Comparison of ENCODE assay signal across 31 cellular contexts in the genomic region with DNA sequence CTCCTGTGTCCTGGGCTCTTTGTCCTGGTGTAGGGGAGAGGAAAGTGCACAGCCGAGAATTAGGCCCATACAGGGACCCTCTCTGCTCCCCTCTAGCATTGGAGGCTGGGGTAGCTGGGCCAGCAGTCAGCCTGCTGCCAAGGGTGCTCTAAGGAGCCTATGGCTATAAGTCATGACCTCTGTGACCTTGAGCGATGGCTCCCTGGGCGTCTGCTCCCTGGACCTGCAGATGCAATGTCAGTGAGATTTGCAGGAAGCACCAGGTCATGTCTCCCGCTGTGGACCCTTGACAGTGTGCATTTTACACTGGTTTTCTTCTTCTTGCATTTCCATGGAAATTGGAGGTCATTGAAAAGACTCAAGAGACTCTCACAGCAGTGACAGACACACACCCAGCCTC.
"Had no signal": no experiment of that assay in that cellular context is flagged by ENCODE, and none has a peak within 500 bp of the region (broad histone marks: within the 10 kb centered on the region; RNA-seq: fewer than 3 reads in every experiment).

No MANE protein-coding gene starts in this region.

- H3K4me3 ChIP-seq: ascending aorta, cardiac muscle cell had no signal

- H3K36me3 ChIP-seq: ascending aorta, cardiac muscle cell had no signal

- FAIRE-seq: bronchial epithelial cell, TTC549 had no signal

- ATAC-seq: activated CD8-positive, alpha-beta memory T cell treated with anti-CD3 and anti-CD28 coated beads, Interleukin-2, amount 10 ng/mL, durations not matched to agents 7 days and 5 days; activated CD8-positive, alpha-beta T cell treated with anti-CD3 and anti-CD28 coated beads, Interleukin-2, amount 10 ng/mL, durations not matched to agents 7 days and 5 days; activated naive CD8-positive, alpha-beta T cell treated with anti-CD3 and anti-CD28 coated beads, Interleukin-2, amount 50 U/mL, for 24 hours; T-cell; T-helper 17 cell had no signal

- H3K27ac ChIP-seq: ascending aorta, cardiac muscle cell, VCaP had no signal

- DNase-seq: activated B cell treated with CpG ODN at 0.5 μM for 24 hours; activated CD4-positive, alpha-beta memory T cell treated with anti-CD3 and anti-CD28 coated beads for 36 hours; activated CD4-positive, alpha-beta T cell treated with anti-CD3 and anti-CD28 coated beads for 4 hours; activated CD4-positive, alpha-beta T cell treated with anti-CD3 and anti-CD28 coated beads, Interleukin-2, amount 10 ng/mL, durations not matched to agents 24 days and 14 days; activated CD4-positive, alpha-beta T cell treated with anti-CD3 and anti-CD28 coated beads, Interleukin-2, amount 50 U/mL, for 1 hour; activated CD4-positive, alpha-beta T cell treated with anti-CD3 and anti-CD28 coated beads, Interleukin-2, amount 50 U/mL, for 4 hours; activated CD4-positive, CD25-positive, alpha-beta regulatory T cell treated with anti-CD3 and anti-CD28 coated beads, Interleukin-2, amount 50 U/mL, for 72 hours; activated CD8-positive, alpha-beta memory T cell treated with anti-CD3 and anti-CD28 coated beads for 24 hours; activated CD8-positive, alpha-beta memory T cell treated with anti-CD3 and anti-CD28 coated beads, Interleukin-2, amount 10 ng/mL, durations not matched to agents 7 days and 5 days; activated CD8-positive, alpha-beta memory T cell treated with anti-CD3 and anti-CD28 coated beads, Interleukin-2, amount 50 U/mL, for 48 hours; activated CD8-positive, alpha-beta T cell treated with anti-CD3 and anti-CD28 coated beads, Interleukin-2, amount 10 ng/mL, durations not matched to agents 7 days and 5 days; activated effector memory CD4-positive, alpha-beta T cell treated with Interleukin-2 at 50 U/mL for 16 hours; activated gamma-delta T cell; activated naive CD4-positive, alpha-beta T cell treated with anti-CD3 and anti-CD28 coated beads, Interleukin-2, amount 10 ng/mL, durations not matched to agents 7 days and 5 days; activated naive CD4-positive, alpha-beta T cell treated with Interleukin-2 at 50 U/mL for 16 hours; activated naive CD8-positive, alpha-beta T cell treated with anti-CD3 and anti-CD28 coated beads, Interleukin-2, amount 10 ng/mL, durations not matched to agents 7 days and 5 days; activated naive CD8-positive, alpha-beta T cell treated with anti-CD3 and anti-CD28 coated beads, Interleukin-2, amount 50 U/mL, for 24 hours; activated T-cell treated with anti-CD3 and anti-CD28 coated beads, Interleukin-2, amount 50 U/mL, for 24 hours; activated T-cell treated with anti-CD3 and anti-CD28 coated beads, Interleukin-2, amount 50 U/mL, for 48 hours; amygdala; anterior cingulate cortex; caudate nucleus; cerebellar nuclear complex; T-cell; T-helper 17 cell; T-helper 9 cell had no signal

- H3K27me3 ChIP-seq: ascending aorta, cardiac muscle cell had no signal

- H3K4me1 ChIP-seq: ascending aorta had no signal

- H3K9me3 ChIP-seq: ascending aorta had no signal
